ENCODE assay signal across 12 cellular contexts in genomic region chr14:59333235-59333634, GRCh38.
A peak's percentile ranks its signal among the peaks of the same experiment; 100 is the strongest.
DNase-seq lines count a peak whose midpoint lies in the region; ATAC-seq and TF ChIP-seq lines count a peak whose summit lies in the region.
"Had no signal": no experiment of that assay in that cellular context is flagged by ENCODE, and none has a peak within 500 bp of the region (broad histone marks: within the 10 kb centered on the region; RNA-seq: fewer than 3 reads in every experiment).

No MANE protein-coding gene starts in this region.

- peaks cover 23 to 94% (median 43%) of the 10 kb centered on the region in 3 donors for H3K4me1 ChIP-seq in gastroesophageal sphincter
- H3K4me1 ChIP-seq in upper lobe of right lung, result peaks cover 45% of the 10 kb centered on the region
- H3K4me1 ChIP-seq: SJCRH30 had no signal

- H3K9me3 ChIP-seq in gastroesophageal sphincter (no peaks in the 10 kb centered on the region), upper lobe of right lung (no peaks in the 10 kb centered on the region)
- H3K9me3 ChIP-seq: Caco-2, SJCRH30 had no signal

- no TSS peak for BruUV-seq in MCF 10A (replicated peaks; lab: Mats Ljungman, UMichigan)

- TF ChIP-seq EP300 in gastroesophageal sphincter (IDR thresholded peaks at IDR 0.05), result no peak

- H3K36me3 Mint-ChIP-seq in MCF 10A (ENCODE audit: insufficient read depth, unreplicated experiment), result peaks cover 26% of the 10 kb centered on the region
- peaks cover 59% of the 10 kb centered on the region for H3K36me3 Mint-ChIP-seq in nephron (ENCODE audit: low read depth)

- WGBS in gastroesophageal sphincter (ENCODE audit: low coverage in 1 of 2), 2 donors, result 17% methylated on average over 2 of the region's 2 CpGs; no CpG with 5 or more reads in 1 of the 2 donors

- peaks cover 48% of the 10 kb centered on the region for H3K4me1 Mint-ChIP-seq in MCF 10A (ENCODE audit: insufficient read depth, unreplicated experiment)
- H3K4me1 Mint-ChIP-seq in nephron, result peaks cover 47% of the 10 kb centered on the region

- POLR2A ChIA-PET in MCF 10A (lab: Yijun Ruan, JAX), result interaction anchor here (0.8 to 8.8 kb wide), 14 partner anchors 11 to 150 kb away, joined by 3 to 90 read pairs (median 4); partner anchors contain the start of genes DAAM1 and L3HYPDH

- no peak for TF ChIP-seq CTCF in MCF 10A (IDR thresholded peaks at IDR 0.05; ENCODE audit: unreplicated experiment)
- TF ChIP-seq CTCF in gastroesophageal sphincter (IDR thresholded peaks at IDR 0.05), result no peak
- no peak for TF ChIP-seq CTCF in nephron (IDR thresholded peaks at IDR 0.05; ENCODE audit: unreplicated experiment in 3 of 3)
- no peak for TF ChIP-seq CTCF in upper lobe of right lung (IDR thresholded peaks at IDR 0.05)

- H3K27me3 Mint-ChIP-seq in MCF 10A (ENCODE audit: insufficient read depth, unreplicated experiment), result no peaks in the 10 kb centered on the region
- no peaks in the 10 kb centered on the region for H3K27me3 Mint-ChIP-seq in nephron (ENCODE audit: low read depth)
- H3K27me3 Mint-ChIP-seq: activated naive CD8-positive, alpha-beta T cell treated with anti-CD3 and anti-CD28 coated beads, Interleukin-2, amount 10 ng/mL, durations not matched to agents 7 days and 5 days had no signal

- H3K4me3 Mint-ChIP-seq in MCF 10A (ENCODE audit: unreplicated experiment) (no peak overlapping the region), nephron (no peak overlapping the region)
- H3K4me3 Mint-ChIP-seq: activated naive CD8-positive, alpha-beta T cell treated with anti-CD3 and anti-CD28 coated beads, Interleukin-2, amount 10 ng/mL, durations not matched to agents 7 days and 5 days had no signal

- ATAC-seq in gastroesophageal sphincter (peak; percentile 7), upper lobe of right lung (no peak)

- intact Hi-C loops in MCF 10A (cut with micrococcal nuclease), result loop anchor here (1.0 kb wide), 1 partner anchor 51 kb away; no protein-coding TSS in a partner anchor
- intact Hi-C loops in upper lobe of right lung (cut with DNase I), result no loop called here

- H3K27ac ChIP-seq in gastroesophageal sphincter (peak overlapping the region; percentile 85 to 97 (median 88)), upper lobe of right lung (peak overlapping the region; percentile 70)
- H3K27ac ChIP-seq: KMS-11, SJCRH30 had no signal

- CTCF ChIA-PET in MCF 10A (lab: Yijun Ruan, JAX), result no interaction called here

- H3K4me3 ChIP-seq in gastroesophageal sphincter, result no peak overlapping the region
- no peak overlapping the region for H3K4me3 ChIP-seq in upper lobe of right lung
- H3K4me3 ChIP-seq: SJCRH30 had no signal

- DNase-seq in MCF 10A (ENCODE audit: unreplicated experiment), result no peak
- no peak for DNase-seq in upper lobe of right lung
- no peak for DNase-seq in EL
- DNase-seq in NCI-H1092 (lab: John Stamatoyannopoulos, UW), result no peak
- no peak for DNase-seq in A172 (ENCODE audit: low spot score)
- DNase-seq: activated CD8-positive, alpha-beta memory T cell treated with anti-CD3 and anti-CD28 coated beads, Interleukin-2, amount 50 U/mL, for 48 hours; activated naive CD8-positive, alpha-beta T cell treated with anti-CD3 and anti-CD28 coated beads, Interleukin-2, amount 10 ng/mL, durations not matched to agents 7 days and 5 days; SJCRH30 had no signal

- no peaks in the 10 kb centered on the region for H3K9me3 Mint-ChIP-seq in MCF 10A (ENCODE audit: unreplicated experiment)
- H3K9me3 Mint-ChIP-seq in nephron, result no peaks in the 10 kb centered on the region
- H3K9me3 Mint-ChIP-seq: activated naive CD8-positive, alpha-beta T cell treated with anti-CD3 and anti-CD28 coated beads, Interleukin-2, amount 10 ng/mL, durations not matched to agents 7 days and 5 days had no signal

- H3K27me3 ChIP-seq in gastroesophageal sphincter, result no peaks in the 10 kb centered on the region
- H3K27me3 ChIP-seq in upper lobe of right lung, result no peaks in the 10 kb centered on the region
- H3K27me3 ChIP-seq: SJCRH30 had no signal

- H3K36me3 ChIP-seq in gastroesophageal sphincter, result peaks cover 0 to 20% of the 10 kb centered on the region in 2 donors
- peaks cover 11% of the 10 kb centered on the region for H3K36me3 ChIP-seq in upper lobe of right lung
- H3K36me3 ChIP-seq: SJCRH30 had no signal

- H3K27ac Mint-ChIP-seq in MCF 10A (ENCODE audit: low read depth, unreplicated experiment) (peak overlapping the region; percentile 82), nephron (peak overlapping the region; percentile 24 to 64 (median 62))
- H3K27ac Mint-ChIP-seq: activated naive CD8-positive, alpha-beta T cell treated with anti-CD3 and anti-CD28 coated beads, Interleukin-2, amount 10 ng/mL, durations not matched to agents 7 days and 5 days had no signal

- TF ChIP-seq POLR2A in gastroesophageal sphincter (IDR thresholded peaks at IDR 0.05), result no peak
